Comparison of ENCODE assay signal across 8 cellular contexts in the genomic region with DNA sequence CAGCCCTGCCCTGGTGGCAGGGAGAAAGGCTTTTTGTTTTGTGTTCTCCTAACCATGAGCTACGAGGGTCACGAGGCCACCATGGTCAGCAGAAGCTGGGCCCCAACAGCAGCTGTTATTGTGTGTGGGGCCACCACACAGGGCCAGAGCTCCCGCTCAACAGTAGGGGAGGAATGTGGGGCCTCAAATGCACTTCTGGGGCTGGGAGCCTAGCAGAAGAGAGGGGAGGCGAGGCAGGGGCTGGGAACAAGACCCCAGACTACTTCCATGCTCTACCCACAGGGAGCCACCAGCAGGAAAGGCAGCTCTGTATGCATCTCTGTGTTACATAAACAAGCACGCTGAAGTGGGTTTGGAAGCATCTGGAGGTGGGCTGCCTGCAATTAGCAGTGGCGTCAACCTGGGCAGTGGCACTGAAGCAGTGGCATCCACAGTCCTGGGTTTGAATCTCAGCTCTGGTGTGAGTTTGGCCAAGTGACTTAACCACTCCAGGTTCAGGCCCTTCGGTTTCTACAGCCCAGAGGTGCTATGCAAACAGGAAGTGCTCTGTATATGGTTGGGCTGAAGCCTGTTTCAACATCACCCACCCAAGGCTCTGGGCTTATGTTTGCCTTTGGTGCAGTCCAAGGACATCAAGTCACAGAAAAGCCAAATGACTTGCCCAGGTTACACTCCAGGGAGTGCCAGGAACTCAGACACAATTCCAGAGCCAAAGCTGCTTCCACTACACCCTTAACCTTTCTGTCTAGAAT. TPM values are rescaled to one million over a fixed set of nuclear protein-coding genes. Genes with fewer than 3 reads are reported as not detected.
A peak's percentile ranks its signal among the peaks of the same experiment; 100 is the strongest.
DNase-seq lines count a peak whose midpoint lies in the region; ATAC-seq and TF ChIP-seq lines count a peak whose summit lies in the region.

No MANE protein-coding gene starts in this region.

- no peak for TF ChIP-seq CTCF in CD4-positive, alpha-beta T cell (IDR thresholded peaks at IDR 0.05)
- no peak for TF ChIP-seq CTCF in nephron progenitor cell (IDR thresholded peaks at IDR 0.05)

- no peaks in the 10 kb centered on the region for H3K9me3 ChIP-seq in CD4-positive, alpha-beta T cell (ENCODE audit: control insufficient read depth, low read length)

- no peaks in the 10 kb centered on the region for H3K27me3 Mint-ChIP-seq in CD4-positive, alpha-beta T cell
- no peaks in the 10 kb centered on the region for H3K27me3 Mint-ChIP-seq in nephron progenitor cell (ENCODE audit: low read depth, poor library complexity)

- no peak overlapping the region for H3K27ac ChIP-seq in CD4-positive, alpha-beta T cell (ENCODE audit: low read depth, low read length)

- no peaks in the 10 kb centered on the region for H3K9me3 Mint-ChIP-seq in CD4-positive, alpha-beta T cell
- H3K9me3 Mint-ChIP-seq in nephron progenitor cell = no peaks in the 10 kb centered on the region

- intact Hi-C loops in CD4-positive, alpha-beta T cell (cut with DNase I, micrococcal nuclease) = no loop called here

- ATAC-seq in CD4-positive, alpha-beta T cell (ENCODE audit: poor library complexity) = no peak
- ATAC-seq in esophagus mucosa = peak; percentile 78
- ATAC-seq in HG03457 (IDR thresholded peaks at IDR 0.05; ENCODE audit: unreplicated experiment) = no peak
- no peak for ATAC-seq in HG02798 (IDR thresholded peaks at IDR 0.05; ENCODE audit: poor library complexity, unreplicated experiment)

- CTCF ChIA-PET in CD4-positive, alpha-beta T cell (lab: Charles Lee) = interaction anchor here (0.8 kb wide), 1 partner anchor 11 kb away, joined by 3 read pairs; no protein-coding TSS in a partner anchor

- peak in 1 of 10 experiments; percentile 10 for DNase-seq in CD4-positive, alpha-beta T cell
- DNase-seq in NOMO-1 treated with dmso at 0.1 percent for 144 hours (lab: John Stamatoyannopoulos, UW; ENCODE audit: unreplicated experiment) (peak; percentile 57), nephron progenitor cell (no peak), NCI-H2196 (lab: John Stamatoyannopoulos, UW; ENCODE audit: unreplicated experiment) (no peak), NCI-H1694 treated with DMSO at 0.1 percent for 48 hours (lab: John Stamatoyannopoulos, UW) (no peak)

- no peaks in the 10 kb centered on the region for H3K27me3 ChIP-seq in CD4-positive, alpha-beta T cell (ENCODE audit: control insufficient read depth, insufficient read depth, low read length)

- H3K27ac Mint-ChIP-seq in CD4-positive, alpha-beta T cell = peak overlapping the region; percentile 49
- peak overlapping the region; percentile 92 for H3K27ac Mint-ChIP-seq in nephron progenitor cell

- no peak overlapping the region for H3K4me3 Mint-ChIP-seq in CD4-positive, alpha-beta T cell
- H3K4me3 Mint-ChIP-seq in nephron progenitor cell = no peak overlapping the region

- peaks cover 19% of the 10 kb centered on the region for H3K4me1 Mint-ChIP-seq in CD4-positive, alpha-beta T cell (ENCODE audit: low read depth)
- H3K4me1 Mint-ChIP-seq in nephron progenitor cell = peaks cover 43% of the 10 kb centered on the region

- POLR2A ChIA-PET in CD4-positive, alpha-beta T cell (lab: Charles Lee) = interaction anchor here (0.6 kb wide), 1 partner anchor 1977 kb away, joined by 3 read pairs; no protein-coding TSS in a partner anchor

- peaks cover 10% of the 10 kb centered on the region for H3K36me3 Mint-ChIP-seq in CD4-positive, alpha-beta T cell (ENCODE audit: low read depth)
- H3K36me3 Mint-ChIP-seq in nephron progenitor cell (ENCODE audit: low read depth) = peaks cover 5% of the 10 kb centered on the region

RNA-seq across cellular contexts. Expression of a gene that starts 16.2 kb away (rescaled TPM):
- 10 to 100 TPM; 24.8 to 25.2 TPM for total RNA-seq in CD4-positive, alpha-beta T cell
- 362 TPM for total RNA-seq in esophagus mucosa

RNA-seq across cellular contexts. Expression of a gene that starts 30.9 kb away (rescaled TPM):
- total RNA-seq in CD4-positive, alpha-beta T cell = not detected
- 7.3 TPM for total RNA-seq in esophagus mucosa

RNA-seq across cellular contexts. Expression of a gene that starts 35.9 kb away (rescaled TPM):
- total RNA-seq in CD4-positive, alpha-beta T cell = 10 to 100 TPM; 13.2 to 13.6 TPM
- total RNA-seq in esophagus mucosa = 13.1 TPM

Comparison
In these comparisons a context has a peak if more than half of its experiments do, and no peak if none do; other contexts are left out.
1. RNA of a gene that starts 16.2 kb away (total RNA-seq): 362 TPM in esophagus mucosa (single experiment); 24.8 to 25.2 TPM in CD4-positive, alpha-beta T cell; every median in the first group is over 10 times any median in the second.